In genomic region chr5:97553829-97554452, GRCh38 we compare ENCODE assay signal across 13 cellular contexts.
"Had no signal": no experiment of that assay in that cellular context is flagged by ENCODE, and none has a peak within 500 bp of the region (broad histone marks: within the 10 kb centered on the region; RNA-seq: fewer than 3 reads in every experiment).

No MANE protein-coding gene starts in this region.

- H3K36me3 ChIP-seq: tibial nerve had no signal

- H3K4me3 ChIP-seq: tibial nerve had no signal

- H3K4me1 ChIP-seq: tibial nerve had no signal

- ATAC-seq: activated CD4-positive, CD25-positive, alpha-beta regulatory T cell treated with anti-CD3 and anti-CD28 coated beads, Interleukin-2, amount 50 U/mL, for 24 hours had no signal

- DNase-seq: activated CD4-positive, alpha-beta T cell treated with anti-CD3 and anti-CD28 coated beads, Interleukin-2, amount 50 U/mL, for 1 hour; activated naive CD4-positive, alpha-beta T cell; glutamatergic neuron; mesendoderm; nucleus accumbens; posterior cingulate gyrus; retina; stimulated activated CD4-positive, alpha-beta T cell treated with anti-CD3 and anti-CD28 coated beads, Interleukin-4, amount 100 ng/mL, for 1 hour; stimulated activated naive CD4-positive, alpha-beta T cell; T1000 had no signal

- H3K9me3 ChIP-seq: tibial nerve had no signal

- H3K27me3 ChIP-seq: foreskin keratinocyte, tibial nerve had no signal
